In the genomic region with DNA sequence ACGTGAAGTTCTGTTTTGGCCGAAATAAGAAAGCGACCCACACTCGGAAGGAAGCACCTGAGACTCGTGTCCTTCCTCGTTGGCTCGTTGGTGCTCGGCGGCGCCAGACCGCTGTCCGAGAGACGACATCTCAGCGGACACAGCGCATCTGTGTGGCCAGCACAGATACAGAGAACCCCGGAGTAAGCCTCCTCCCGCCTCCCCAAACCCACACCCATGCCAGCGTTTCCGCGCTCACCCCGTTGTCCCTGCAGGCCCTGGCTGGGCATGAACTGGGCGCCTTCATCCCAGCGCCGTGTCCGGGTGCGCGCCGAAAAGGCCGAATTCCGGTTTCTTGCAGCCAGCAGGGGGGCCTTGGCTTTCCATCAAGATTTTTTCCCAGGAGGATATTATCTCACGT, we compare ENCODE assay signal across 35 cellular contexts.
"Had no signal": no experiment of that assay in that cellular context is flagged by ENCODE, and none has a peak within 500 bp of the region (broad histone marks: within the 10 kb centered on the region; RNA-seq: fewer than 3 reads in every experiment).

No MANE protein-coding gene starts in this region.

- H3K4me3 ChIP-seq: adrenal gland, body of pancreas, breast epithelium had no signal

- DNase-seq: activated B cell treated with CpG ODN at 0.5 μM for 24 hours; activated CD4-positive, alpha-beta memory T cell treated with anti-CD3 and anti-CD28 coated beads for 36 hours; activated CD4-positive, alpha-beta T cell treated with anti-CD3 and anti-CD28 coated beads for 4 hours; activated CD4-positive, alpha-beta T cell treated with anti-CD3 and anti-CD28 coated beads, Interleukin-2, amount 10 ng/mL, durations not matched to agents 24 days and 14 days; activated CD4-positive, alpha-beta T cell treated with anti-CD3 and anti-CD28 coated beads, Interleukin-2, amount 50 U/mL, for 1 hour; activated CD4-positive, alpha-beta T cell treated with anti-CD3 and anti-CD28 coated beads, Interleukin-2, amount 50 U/mL, for 4 hours; activated CD4-positive, CD25-positive, alpha-beta regulatory T cell treated with anti-CD3 and anti-CD28 coated beads, Interleukin-2, amount 50 U/mL, for 72 hours; activated CD8-positive, alpha-beta memory T cell treated with anti-CD3 and anti-CD28 coated beads, Interleukin-2, amount 50 U/mL, for 4 hours; activated CD8-positive, alpha-beta T cell treated with anti-CD3 and anti-CD28 coated beads for 36 hours; activated effector memory CD4-positive, alpha-beta T cell treated with anti-CD3 and anti-CD28 coated beads, Interleukin-2, amount 50 U/mL, for 16 hours; activated gamma-delta T cell treated with Interleukin-2 at 50 U/mL for 16 hours; activated naive CD4-positive, alpha-beta T cell; activated naive CD4-positive, alpha-beta T cell treated with anti-CD3 and anti-CD28 coated beads for 36 hours; activated naive CD4-positive, alpha-beta T cell treated with anti-CD3 and anti-CD28 coated beads, Interleukin-2, amount 50 U/mL, for 16 hours; activated naive CD8-positive, alpha-beta T cell treated with anti-CD3 and anti-CD28 coated beads for 36 hours; activated T-cell treated with anti-CD3 and anti-CD28 coated beads for 4 hours; activated T-cell treated with anti-CD3 and anti-CD28 coated beads, Interleukin-2, amount 50 U/mL, for 1 hour; activated T-cell treated with anti-CD3 and anti-CD28 coated beads, Interleukin-2, amount 50 U/mL, for 4 hours; activated T-cell treated with anti-CD3 and anti-CD28 coated beads, Interleukin-2, amount 50 U/mL, for 72 hours; adrenal gland; amniotic stem cell; body of pancreas; brain microvascular endothelial cell; central memory CD4-positive, alpha-beta T cell; SW 1271; T-helper 1 cell; T-helper 2 cell; T-helper 9 cell had no signal

- H3K27ac ChIP-seq: adrenal gland, body of pancreas, brain microvascular endothelial cell, breast epithelium, VCaP had no signal

- H3K4me1 Mint-ChIP-seq: activated B cell treated with CpG ODN at 0.5 μM for 24 hours; activated CD4-positive, alpha-beta T cell treated with anti-CD3 and anti-CD28 coated beads, Interleukin-2, amount 10 ng/mL, durations not matched to agents 24 days and 14 days; activated naive CD8-positive, alpha-beta T cell treated with anti-CD3 and anti-CD28 coated beads for 36 hours; activated T-helper 17 cell treated with anti-CD3 and anti-CD28 coated beads, Interleukin-2, amount 50 U/mL, for 72 hours had no signal

- H3K27ac Mint-ChIP-seq: activated B cell treated with CpG ODN at 0.5 μM for 24 hours; activated CD4-positive, alpha-beta memory T cell treated with anti-CD3 and anti-CD28 coated beads for 36 hours; activated CD4-positive, alpha-beta T cell treated with anti-CD3 and anti-CD28 coated beads, Interleukin-2, amount 10 ng/mL, durations not matched to agents 24 days and 14 days; activated CD8-positive, alpha-beta T cell treated with anti-CD3 and anti-CD28 coated beads for 36 hours; activated naive CD4-positive, alpha-beta T cell treated with anti-CD3 and anti-CD28 coated beads for 36 hours; activated naive CD4-positive, alpha-beta T cell treated with anti-CD3 and anti-CD28 coated beads, Interleukin-2, amount 50 U/mL, for 72 hours; activated naive CD8-positive, alpha-beta T cell treated with anti-CD3 and anti-CD28 coated beads for 36 hours; activated T-cell treated with anti-CD3 and anti-CD28 coated beads, Interleukin-2, amount 50 U/mL, for 72 hours; activated T-helper 1 cell treated with anti-CD3 and anti-CD28 coated beads, Interleukin-12 subunit alpha, Interleukin-12 subunit beta, Interleukin-2, Interleukin-4 antibody, amounts not matched to agents 30 ng/mL and 10 ng/mL and 1 ng/mL, durations not matched to agents 14 hours and 24 hours and 36 hours; activated T-helper 17 cell treated with anti-CD3 and anti-CD28 coated beads, Interleukin-2, amount 50 U/mL, for 72 hours; T-helper 1 cell treated with Interleukin-12 subunit alpha and Interleukin-12 subunit beta and Interleukin-4 antibody, amounts not matched to agents 30 μg/mL and 1 μg/mL, for 36 hours; T-helper 2 cell treated with Interferon-gamma antibody and Interleukin-4, amounts not matched to agents 5 μg/mL and 100 μg/mL, for 36 hours had no signal

- ATAC-seq: activated CD8-positive, alpha-beta T cell treated with anti-CD3 and anti-CD28 coated beads for 36 hours; activated naive CD4-positive, alpha-beta T cell treated with anti-CD3 and anti-CD28 coated beads, Interleukin-2, amount 50 U/mL, for 72 hours; activated T-cell treated with anti-CD3 and anti-CD28 coated beads, Interleukin-2, amount 50 U/mL, for 4 hours; activated T-cell treated with anti-CD3 and anti-CD28 coated beads, Interleukin-2, amount 50 U/mL, for 72 hours; activated T-helper 17 cell treated with anti-CD3 and anti-CD28 coated beads, Interleukin-2, amount 50 U/mL, for 72 hours; body of pancreas had no signal

- H3K36me3 ChIP-seq: adrenal gland, brain microvascular endothelial cell, breast epithelium had no signal

- H3K27me3 Mint-ChIP-seq: activated B cell treated with CpG ODN at 0.5 μM for 24 hours; activated CD4-positive, alpha-beta memory T cell treated with anti-CD3 and anti-CD28 coated beads for 36 hours; activated CD4-positive, alpha-beta T cell treated with anti-CD3 and anti-CD28 coated beads, Interleukin-2, amount 10 ng/mL, durations not matched to agents 24 days and 14 days had no signal

- H3K36me3 Mint-ChIP-seq: activated CD4-positive, alpha-beta memory T cell treated with anti-CD3 and anti-CD28 coated beads for 36 hours; activated naive CD4-positive, alpha-beta T cell treated with anti-CD3 and anti-CD28 coated beads, Interleukin-2, amount 50 U/mL, for 72 hours; activated naive CD8-positive, alpha-beta T cell treated with anti-CD3 and anti-CD28 coated beads for 36 hours had no signal

- H3K27me3 ChIP-seq: adrenal gland, body of pancreas, brain microvascular endothelial cell had no signal

- H3K4me3 Mint-ChIP-seq: activated B cell treated with CpG ODN at 0.5 μM for 24 hours; activated CD4-positive, alpha-beta memory T cell treated with anti-CD3 and anti-CD28 coated beads for 36 hours; activated CD4-positive, alpha-beta T cell treated with anti-CD3 and anti-CD28 coated beads, Interleukin-2, amount 10 ng/mL, durations not matched to agents 24 days and 14 days; activated CD8-positive, alpha-beta T cell treated with anti-CD3 and anti-CD28 coated beads for 36 hours; activated naive CD4-positive, alpha-beta T cell treated with anti-CD3 and anti-CD28 coated beads for 36 hours; activated naive CD8-positive, alpha-beta T cell treated with anti-CD3 and anti-CD28 coated beads for 36 hours; activated T-cell treated with anti-CD3 and anti-CD28 coated beads, Interleukin-2, amount 50 U/mL, for 4 hours; activated T-cell treated with anti-CD3 and anti-CD28 coated beads, Interleukin-2, amount 50 U/mL, for 72 hours; activated T-helper 1 cell treated with anti-CD3 and anti-CD28 coated beads, Interleukin-12 subunit alpha, Interleukin-12 subunit beta, Interleukin-2, Interleukin-4 antibody, amounts not matched to agents 30 ng/mL and 10 ng/mL and 1 ng/mL, durations not matched to agents 14 hours and 24 hours and 36 hours; activated T-helper 17 cell treated with anti-CD3 and anti-CD28 coated beads, Interleukin-2, amount 50 U/mL, for 72 hours; T-helper 1 cell treated with Interleukin-12 subunit alpha and Interleukin-12 subunit beta and Interleukin-4 antibody, amounts not matched to agents 30 μg/mL and 1 μg/mL, for 36 hours; T-helper 2 cell treated with Interferon-gamma antibody and Interleukin-4, amounts not matched to agents 5 μg/mL and 100 μg/mL, for 36 hours had no signal

- H3K9me3 Mint-ChIP-seq: activated T-helper 17 cell treated with anti-CD3 and anti-CD28 coated beads, Interleukin-2, amount 50 U/mL, for 72 hours; T-helper 1 cell treated with Interleukin-12 subunit alpha and Interleukin-12 subunit beta and Interleukin-4 antibody, amounts not matched to agents 30 μg/mL and 1 μg/mL, for 36 hours; T-helper 2 cell treated with Interferon-gamma antibody and Interleukin-4, amounts not matched to agents 5 μg/mL and 100 μg/mL, for 36 hours had no signal

- H3K4me1 ChIP-seq: adrenal gland, body of pancreas, breast epithelium had no signal
